ENCODE assay signal across 8 cellular contexts in genomic region chr4:24488399-24489164, GRCh38.
A peak's percentile ranks its signal among the peaks of the same experiment; 100 is the strongest.
DNase-seq lines count a peak whose midpoint lies in the region; ATAC-seq and TF ChIP-seq lines count a peak whose summit lies in the region.

No MANE protein-coding gene starts in this region.

- H3K27ac Mint-ChIP-seq in memory B cell, result no peak overlapping the region
- no peak overlapping the region for H3K27ac Mint-ChIP-seq in stimulated activated memory B cell treated with anti-CD40 and anti-IgM and Interleukin-4, amounts not matched to agents 10 μg/mL and 1 μg/mL and 100 μg/mL, for 72 hours

- H3K4me1 Mint-ChIP-seq in memory B cell, result peaks cover 3% of the 10 kb centered on the region
- no peaks in the 10 kb centered on the region for H3K4me1 Mint-ChIP-seq in stimulated activated memory B cell treated with anti-CD40 and anti-IgM and Interleukin-4, amounts not matched to agents 10 μg/mL and 1 μg/mL and 100 μg/mL, for 72 hours

- peaks cover 3% of the 10 kb centered on the region for H3K36me3 Mint-ChIP-seq in memory B cell
- H3K36me3 Mint-ChIP-seq in stimulated activated memory B cell treated with anti-CD40 and anti-IgM and Interleukin-4, amounts not matched to agents 10 μg/mL and 1 μg/mL and 100 μg/mL, for 72 hours, result no peaks in the 10 kb centered on the region

- peak; percentile 39 for DNase-seq in SKM-1 treated with dmso at 0.1 percent for 144 hours (lab: John Stamatoyannopoulos, UW; ENCODE audit: unreplicated experiment)
- DNase-seq in SKM-1 (lab: John Stamatoyannopoulos, UW; ENCODE audit: unreplicated experiment), result no peak
- peak; percentile 17 for DNase-seq in NCI-H2029 (lab: John Stamatoyannopoulos, UW)
- DNase-seq in activated CD4-positive, alpha-beta T cell treated with anti-CD3 and anti-CD28 coated beads for 24 hours (ENCODE audit: low read depth in 2 of 2), result peak; percentile 43 to 61
- DNase-seq in dorsolateral prefrontal cortex, result peak; percentile 42 to 85 (median 80)
- peak in 1 of 2 donors; percentile 29 for DNase-seq in memory B cell (ENCODE audit: low spot score in 2 of 2)

- intact Hi-C loops in dorsolateral prefrontal cortex (cut with DNase I), result loop anchor here (5.0 to 10.0 kb wide), 2 partner anchors 206 to 214 kb away; no protein-coding TSS in a partner anchor

- peak; percentile 78 for ATAC-seq in HG02678 (IDR thresholded peaks at IDR 0.05; ENCODE audit: unreplicated experiment)
- peak; percentile 27 for ATAC-seq in memory B cell (ENCODE audit: low read depth)
- ATAC-seq in stimulated activated memory B cell treated with anti-CD40 and anti-IgM and Interleukin-4, amounts not matched to agents 10 μg/mL and 1 μg/mL and 100 μg/mL, for 72 hours, result peak; percentile 27

- peak overlapping the region in 1 of 59 donors; percentile 24 for H3K27ac ChIP-seq in dorsolateral prefrontal cortex

- H3K9me3 Mint-ChIP-seq in memory B cell, result peaks cover 6% of the 10 kb centered on the region
- peaks cover 10% of the 10 kb centered on the region for H3K9me3 Mint-ChIP-seq in stimulated activated memory B cell treated with anti-CD40 and anti-IgM and Interleukin-4, amounts not matched to agents 10 μg/mL and 1 μg/mL and 100 μg/mL, for 72 hours

- no peak overlapping the region for H3K4me3 Mint-ChIP-seq in memory B cell
- H3K4me3 Mint-ChIP-seq in stimulated activated memory B cell treated with anti-CD40 and anti-IgM and Interleukin-4, amounts not matched to agents 10 μg/mL and 1 μg/mL and 100 μg/mL, for 72 hours, result no peak overlapping the region

- H3K27me3 ChIP-seq in dorsolateral prefrontal cortex, result no peaks in the 10 kb centered on the region

- H3K27me3 Mint-ChIP-seq in memory B cell, result peaks cover 18% of the 10 kb centered on the region
- H3K27me3 Mint-ChIP-seq in stimulated activated memory B cell treated with anti-CD40 and anti-IgM and Interleukin-4, amounts not matched to agents 10 μg/mL and 1 μg/mL and 100 μg/mL, for 72 hours, result peaks cover 29% of the 10 kb centered on the region

- peak; percentile 63 to 95 (median 83) for TF ChIP-seq CTCF in dorsolateral prefrontal cortex (IDR thresholded peaks at IDR 0.05 in 54 of 56, conservative IDR thresholded peaks at IDR 0.05 in 2 of 56; ENCODE audit: low read depth in 1 of 56, partially characterized antibody in 56 of 56)

- H3K4me3 ChIP-seq in dorsolateral prefrontal cortex, result no peak overlapping the region

Comparison
In these comparisons a context has a peak if more than half of its experiments do, and no peak if none do; other contexts are left out.
1. ATAC-seq: peak in every context shown above with its lines; median percentile 78 in HG02678; 27 in memory B cell; 27 in stimulated activated memory B cell treated with anti-CD40 and anti-IgM and Interleukin-4, amounts not matched to agents 10 μg/mL and 1 μg/mL and 100 μg/mL, for 72 hours.